In the genomic region with DNA sequence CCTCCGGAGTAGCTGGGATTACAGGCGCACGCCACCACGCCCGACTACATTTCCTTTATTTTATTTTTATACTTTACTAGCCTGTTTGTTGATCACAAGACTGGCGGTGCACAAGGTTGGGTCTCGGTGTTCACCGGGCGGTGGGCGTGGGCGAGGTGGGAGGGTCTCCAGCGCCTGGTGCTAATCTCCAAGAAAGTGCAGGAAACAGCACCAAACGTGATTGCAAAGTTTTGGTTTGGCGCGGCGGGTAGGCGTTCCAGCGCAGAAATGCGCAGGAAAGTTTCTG, we compare ENCODE assay signal across 9 cellular contexts. TPM values are rescaled to one million over a fixed set of nuclear protein-coding genes. Genes with fewer than 3 reads are reported as not detected.
DNase-seq lines count a peak whose midpoint lies in the region; ATAC-seq and TF ChIP-seq lines count a peak whose summit lies in the region.
"Had no signal": no experiment of that assay in that cellular context is flagged by ENCODE, and none has a peak within 500 bp of the region (broad histone marks: within the 10 kb centered on the region; RNA-seq: fewer than 3 reads in every experiment).

No MANE protein-coding gene starts in this region.

- no peak for DNase-seq in CD4-positive, CD25-positive, alpha-beta regulatory T cell
- DNase-seq in Peyer's patch = no peak
- no peak for DNase-seq in trophoblast cell
- no peak for DNase-seq in SKM-1 (lab: John Stamatoyannopoulos, UW; ENCODE audit: unreplicated experiment)
- DNase-seq in glutamatergic neuron = no peak
- no peak for DNase-seq in NCI-H1436 treated with DMSO at 0.1 percent for 48 hours (lab: John Stamatoyannopoulos, UW)

- H3K27ac Mint-ChIP-seq in CD4-positive, CD25-positive, alpha-beta regulatory T cell = peak overlapping the region; percentile 93 to 99 (median 95)
- H3K27ac Mint-ChIP-seq in glutamatergic neuron (ENCODE audit: unreplicated experiment) = no peak overlapping the region

- H3K9ac ChIP-seq in trophoblast cell (ENCODE audit: low read length) = no peak overlapping the region

- H3K18ac ChIP-seq in trophoblast cell (ENCODE audit: low read length) = no peak overlapping the region

- H2BK12ac ChIP-seq in trophoblast cell (ENCODE audit: low read length) = no peak overlapping the region

- H2BK120ac ChIP-seq in trophoblast cell (ENCODE audit: insufficient read depth, low read length, poor library complexity) = no peak overlapping the region

- peaks cover 23 to 44% of the 10 kb centered on the region in 2 experiments for H3K9me3 ChIP-seq in CD4-positive, CD25-positive, alpha-beta regulatory T cell (ENCODE audit: control insufficient read depth in 2 of 2, low read length in 2 of 2)
- H3K9me3 ChIP-seq in Peyer's patch (peaks cover 0 to 44% (median 8%) of the 10 kb centered on the region in 4 donors), esophagus (ENCODE audit: control insufficient read depth in 2 of 2, insufficient read depth in 1 of 2, low read depth in 1 of 2, low read length in 1 of 2) (peaks cover 8 to 9% of the 10 kb centered on the region in 2 donors), trophoblast cell (ENCODE audit: insufficient read depth, low read depth, low read length) (peaks cover 16% of the 10 kb centered on the region)

- no peak overlapping the region for H3K23ac ChIP-seq in trophoblast cell (ENCODE audit: low read length)

- peak overlapping the region; percentile 85 for H3K4me3 ChIP-seq in CD4-positive, CD25-positive, alpha-beta regulatory T cell (ENCODE audit: low read depth, low read length)
- H3K4me3 ChIP-seq in Peyer's patch (peak overlapping the region; percentile 42 to 79 (median 62)), esophagus (ENCODE audit: low read depth in 1 of 2, low read length in 2 of 2) (peak overlapping the region; percentile 68 to 81), trophoblast cell (ENCODE audit: low read depth, low read length) (peak overlapping the region; percentile 59)

- H2AFZ ChIP-seq in trophoblast cell (ENCODE audit: insufficient read depth, low read length, poor library complexity) = peak overlapping the region; percentile 6

- peaks cover 2% of the 10 kb centered on the region for H3K79me1 ChIP-seq in trophoblast cell (ENCODE audit: low read length)

- peak overlapping the region; percentile 46 for H3K4me2 ChIP-seq in trophoblast cell (ENCODE audit: low read length)

- H3K4me1 Mint-ChIP-seq in CD4-positive, CD25-positive, alpha-beta regulatory T cell = peaks cover 0 to 35% (median 15%) of the 10 kb centered on the region in 4 donors
- no peaks in the 10 kb centered on the region for H3K4me1 Mint-ChIP-seq in glutamatergic neuron (ENCODE audit: low read depth, unreplicated experiment)
- H3K4me1 Mint-ChIP-seq: neural crest cell had no signal

- H3K14ac ChIP-seq in trophoblast cell (ENCODE audit: low read length) = no peak overlapping the region

- WGBS in esophagus, 2 donors = 11 to 23% methylated on average over 19 of the region's 19 CpGs
- WGBS in trophoblast cell (ENCODE audit: extremely low coverage, insufficient coverage, insufficient read length) = no CpG with 5 or more reads among the region's 19 CpGs

- TF ChIP-seq CTCF in Peyer's patch (IDR thresholded peaks at IDR 0.05) (no peak), glutamatergic neuron (IDR thresholded peaks at IDR 0.05; ENCODE audit: partially characterized antibody, unreplicated experiment) (no peak)

- no peaks in the 10 kb centered on the region for H3K79me2 ChIP-seq in trophoblast cell (ENCODE audit: control insufficient read depth, insufficient read depth, low read length, poor library complexity)

- no peak for ATAC-seq in CD4-positive, CD25-positive, alpha-beta regulatory T cell (ENCODE audit: low read depth in 2 of 2)
- ATAC-seq in HG03520 (IDR thresholded peaks at IDR 0.05; ENCODE audit: unreplicated experiment) = no peak

- peaks cover 27% of the 10 kb centered on the region for H3K36me3 Mint-ChIP-seq in CD4-positive, CD25-positive, alpha-beta regulatory T cell
- H3K36me3 Mint-ChIP-seq in glutamatergic neuron (ENCODE audit: unreplicated experiment) = peaks cover 31% of the 10 kb centered on the region

- peak overlapping the region; percentile 99 to 100 (median 100) for H3K4me3 Mint-ChIP-seq in CD4-positive, CD25-positive, alpha-beta regulatory T cell
- no peak overlapping the region for H3K4me3 Mint-ChIP-seq in glutamatergic neuron (ENCODE audit: unreplicated experiment)

- no peak overlapping the region for H2BK5ac ChIP-seq in trophoblast cell (ENCODE audit: low read depth, low read length, poor library complexity)

- H3K27me3 ChIP-seq in CD4-positive, CD25-positive, alpha-beta regulatory T cell (ENCODE audit: control insufficient read depth, insufficient read depth, low read length) = no peaks in the 10 kb centered on the region
- H3K27me3 ChIP-seq in Peyer's patch = no peaks in the 10 kb centered on the region
- H3K27me3 ChIP-seq in esophagus (ENCODE audit: control insufficient read depth in 1 of 2, insufficient read depth in 2 of 2, low read length in 2 of 2) = no peaks in the 10 kb centered on the region
- no peaks in the 10 kb centered on the region for H3K27me3 ChIP-seq in trophoblast cell (ENCODE audit: insufficient read depth, low read length)

- H3K4ac ChIP-seq in trophoblast cell (ENCODE audit: low read depth, low read length) = no peak overlapping the region

- peaks cover 12% of the 10 kb centered on the region for H3K27me3 Mint-ChIP-seq in CD4-positive, CD25-positive, alpha-beta regulatory T cell
- no peaks in the 10 kb centered on the region for H3K27me3 Mint-ChIP-seq in glutamatergic neuron (ENCODE audit: unreplicated experiment)

- H3K27ac ChIP-seq in CD4-positive, CD25-positive, alpha-beta regulatory T cell (ENCODE audit: insufficient read depth, low read length, poor library complexity, severe bottlenecking) = peak overlapping the region; percentile 89
- peak overlapping the region in 3 of 4 donors; percentile 38 to 80 (median 74) for H3K27ac ChIP-seq in Peyer's patch
- H3K27ac ChIP-seq in esophagus (ENCODE audit: low read depth in 2 of 2, low read length in 1 of 2) = peak overlapping the region; percentile 19 to 82
- H3K27ac ChIP-seq in trophoblast cell (ENCODE audit: low read depth, low read length) = no peak overlapping the region

- peaks cover 9% of the 10 kb centered on the region for H3K4me1 ChIP-seq in CD4-positive, CD25-positive, alpha-beta regulatory T cell (ENCODE audit: control insufficient read depth, insufficient read depth, low read length, poor library complexity, severe bottlenecking)
- H3K4me1 ChIP-seq in Peyer's patch (no peaks in the 10 kb centered on the region), esophagus (ENCODE audit: control insufficient read depth in 2 of 2, insufficient read depth in 2 of 2, low read length in 1 of 2) (no peaks in the 10 kb centered on the region), trophoblast cell (ENCODE audit: control insufficient read depth in 1 of 2, insufficient read depth in 2 of 2, low read length in 2 of 2) (no peaks in the 10 kb centered on the region)

- peaks cover 4 to 42% (median 30%) of the 10 kb centered on the region in 7 donors for H3K9me3 Mint-ChIP-seq in CD4-positive, CD25-positive, alpha-beta regulatory T cell
- H3K9me3 Mint-ChIP-seq in glutamatergic neuron (ENCODE audit: unreplicated experiment) = peaks cover 11% of the 10 kb centered on the region

- no peak overlapping the region for H2AK5ac ChIP-seq in trophoblast cell (ENCODE audit: low read length)

- peak overlapping the region; percentile 83 for H4K12ac ChIP-seq in trophoblast cell (ENCODE audit: low read depth, low read length)

- peaks cover 4% of the 10 kb centered on the region for H3K36me3 ChIP-seq in CD4-positive, CD25-positive, alpha-beta regulatory T cell (ENCODE audit: control insufficient read depth, insufficient read depth, low read length)
- peaks cover 0 to 11% (median 0%) of the 10 kb centered on the region in 3 donors for H3K36me3 ChIP-seq in Peyer's patch
- peaks cover 3 to 4% of the 10 kb centered on the region in 2 donors for H3K36me3 ChIP-seq in esophagus (ENCODE audit: control insufficient read depth in 2 of 2, insufficient read depth in 2 of 2, low read length in 1 of 2)
- H3K36me3 ChIP-seq in trophoblast cell (ENCODE audit: control insufficient read depth in 1 of 2, insufficient read depth in 2 of 2, low read length in 2 of 2) = peaks cover 2% of the 10 kb centered on the region in 2 experiments

- TF ChIP-seq POLR2A in Peyer's patch (IDR thresholded peaks at IDR 0.05) = no peak

- no peak overlapping the region for H4K91ac ChIP-seq in trophoblast cell (ENCODE audit: low read depth, low read length)

- H4K8ac ChIP-seq in trophoblast cell (ENCODE audit: low read depth, low read length) = peak overlapping the region; percentile 76

RNA-seq across cellular contexts. Expression of a gene that starts 24.1 kb away (rescaled TPM):
- total RNA-seq in CD4-positive, CD25-positive, alpha-beta regulatory T cell = 1.7 TPM
- polyA plus RNA-seq in CD4-positive, CD25-positive, alpha-beta regulatory T cell = 1 to 10 TPM in 1 of 4 donors, under 1 TPM in 3; 0.47 to 1.7 (median 0.65) TPM
- total RNA-seq in Peyer's patch (1 to 10 TPM; 1.9 to 3.3 (median 2.5) TPM), glutamatergic neuron (ENCODE audit: unreplicated experiment) (3.8 TPM)
- polyA plus RNA-seq in esophagus = under 1 TPM; 0.13 to 0.55 TPM
- polyA plus RNA-seq in trophoblast cell (2013) = 5.8 and 6.0 TPM in 2 replicates

RNA-seq across cellular contexts. Expression of a gene that starts 41.5 kb away (rescaled TPM):
- total RNA-seq in CD4-positive, CD25-positive, alpha-beta regulatory T cell = 3.7 TPM
- 1 to 10 TPM; 6.2 to 9.4 (median 8.2) TPM for polyA plus RNA-seq in CD4-positive, CD25-positive, alpha-beta regulatory T cell
- 1 to 10 TPM; 3.2 to 6.6 (median 4.4) TPM for total RNA-seq in Peyer's patch
- 1 to 10 TPM; 2.9 to 3.3 TPM for polyA plus RNA-seq in esophagus
- 3.7 and 4.5 TPM in 2 replicates for polyA plus RNA-seq in trophoblast cell (2013)
- 13.3 TPM for total RNA-seq in glutamatergic neuron (ENCODE audit: unreplicated experiment)

RNA-seq across cellular contexts. Expression of a gene that starts 54.0 kb away (rescaled TPM):
- total RNA-seq in CD4-positive, CD25-positive, alpha-beta regulatory T cell = 9.1 TPM
- polyA plus RNA-seq in CD4-positive, CD25-positive, alpha-beta regulatory T cell = 10 to 100 TPM in 2 of 4 donors, 1 to 10 TPM in 2; 6.8 to 12.9 (median 8.7) TPM
- total RNA-seq in Peyer's patch = 10 to 100 TPM in 1 of 4 donors, 1 to 10 TPM in 3; 3.0 to 19.8 (median 3.7) TPM
- 1 to 10 TPM; 2.0 to 2.3 TPM for polyA plus RNA-seq in esophagus
- polyA plus RNA-seq in trophoblast cell (2013) = 2.1 and 2.5 TPM in 2 replicates
- total RNA-seq in glutamatergic neuron (ENCODE audit: unreplicated experiment) = 13.2 TPM
